ENCODE assay signal across 22 cellular contexts in the genomic region with DNA sequence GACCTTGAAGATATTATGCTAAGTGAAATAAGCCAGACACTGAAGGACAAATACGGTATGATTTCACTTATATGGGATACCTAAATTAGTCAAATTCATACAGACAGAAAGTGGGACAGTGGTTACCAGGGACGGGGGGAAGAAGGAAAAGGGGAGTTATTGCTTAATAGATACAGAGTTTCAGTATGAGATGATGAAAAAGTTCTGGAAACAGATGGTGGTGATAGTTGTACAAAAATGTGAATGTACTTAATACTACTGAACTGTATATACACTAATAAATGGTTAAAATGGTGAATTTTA.
DNase-seq lines count a peak whose midpoint lies in the region; ATAC-seq, FAIRE-seq and TF ChIP-seq lines count a peak whose summit lies in the region.
"Had no signal": no experiment of that assay in that cellular context is flagged by ENCODE, and none has a peak within 500 bp of the region (broad histone marks: within the 10 kb centered on the region; RNA-seq: fewer than 3 reads in every experiment).

No MANE protein-coding gene starts in this region.

- POLR2A ChIA-PET in GM12878 (lab: Charles Lee) = interaction anchor here (1.3 kb wide), 1 partner anchor 15 kb away, joined by 3 read pairs; no protein-coding TSS in a partner anchor

- FAIRE-seq in GM12878 (lab: Jason Lieb, UNC) = no peak
- FAIRE-seq: A549, D721Med, G401.6, GM12892, GM19239 had no signal

- no TSS peak for BruUV-seq in GM12878 (replicated peaks; lab: Mats Ljungman, UMichigan)

- no peak for TF ChIP-seq RAD21 in GM12878 (IDR thresholded peaks at IDR 0.05; ENCODE audit: insufficient read depth, low read depth, low read length)

- intact Hi-C loops in heart left ventricle (cut with DNase I) (loop anchor here in 4 of 10 donors (2.0 to 10.0 kb wide), 7 partner anchors 115 to 933 kb away; a partner anchor contains a TSS), Right ventricle myocardium superior (cut with DNase I) (no loop called here), left ventricle myocardium inferior (cut with micrococcal nuclease) (no loop called here), right cardiac atrium (cut with DNase I) (no loop called here), GM12878 (cut with micrococcal nuclease; ENCODE audit: unreplicated experiment) (no loop called here)

- SMC1A ChIA-PET in GM12878 (lab: Charles Lee; ENCODE audit: uncharacterized antibody, unreplicated experiment) = interaction anchor here (0.7 to 2.1 kb wide), 5 partner anchors 25 to 223 kb away, joined by 3 to 6 read pairs (median 5); no protein-coding TSS in a partner anchor

- H3K36me3 ChIP-seq in heart left ventricle (no peaks in the 10 kb centered on the region), left ventricle myocardium inferior (no peaks in the 10 kb centered on the region), OCI-LY3 (replicated peaks; ENCODE audit: low read depth, low read length) (no peaks in the 10 kb centered on the region), GM12878 (ENCODE audit: control insufficient read depth in 2 of 2, insufficient read depth in 2 of 2, low read length in 1 of 2) (no peaks in the 10 kb centered on the region)
- H3K36me3 ChIP-seq: BLaER1 treated with 17β-estradiol and CSF1 and Interleukin-3, amounts not matched to agents 10 nM and 100 nM had no signal

- no peak overlapping the region for H2AFZ ChIP-seq in OCI-LY3 (ENCODE audit: low read depth, low read length)
- H2AFZ ChIP-seq in GM12878 (ENCODE audit: control insufficient read depth, low read depth, low read length) = no peak overlapping the region

- H3K4me2 ChIP-seq in OCI-LY3 (ENCODE audit: low read length) (peak overlapping the region; percentile 12; the same call in 1 of the 2 replicates), GM12878 (ENCODE audit: control insufficient read depth, insufficient read depth) (no peak overlapping the region)
- H3K4me2 ChIP-seq: A549 had no signal

- no peak for TF ChIP-seq EP300 in GM12878 (IDR thresholded peaks at IDR 0.05; ENCODE audit: borderline replicate concordance in 1 of 2, control insufficient read depth in 1 of 2, low read depth in 2 of 2, low read length in 2 of 2)

- peak overlapping the region in 9 of 12 donors; percentile 17 to 83 (median 59) for H3K27ac ChIP-seq in heart left ventricle
- H3K27ac ChIP-seq in left ventricle myocardium inferior (replicated peaks) = peak overlapping the region; percentile 71
- no peak overlapping the region for H3K27ac ChIP-seq in right cardiac atrium (ENCODE audit: low read length)
- peak overlapping the region; percentile 19; the same call in 1 of the 2 replicates for H3K27ac ChIP-seq in OCI-LY3 (ENCODE audit: low read length)
- H3K27ac ChIP-seq in GM12878 (ENCODE audit: control insufficient read depth, insufficient read depth) = no peak overlapping the region
- H3K27ac ChIP-seq: 22Rv1; A549; BLaER1 treated with 17β-estradiol and CSF1 and Interleukin-3, amounts not matched to agents 10 nM and 100 nM; C4-2B had no signal

- no peak for ATAC-seq in heart left ventricle
- no peak for ATAC-seq in Right ventricle myocardium superior (ENCODE audit: poor library complexity)
- no peak for ATAC-seq in right cardiac atrium
- no peak; the same call in 2 of the 3 replicates for ATAC-seq in GM12878
- ATAC-seq: A549; CD8-positive, alpha-beta T cell had no signal

- TF ChIP-seq CTCF in heart left ventricle (IDR thresholded peaks at IDR 0.05) = no peak
- TF ChIP-seq CTCF in left ventricle myocardium inferior (IDR thresholded peaks at IDR 0.05; ENCODE audit: borderline replicate concordance) = no peak
- TF ChIP-seq CTCF in OCI-LY3 (IDR thresholded peaks at IDR 0.05; ENCODE audit: low read depth, low read length) = no peak
- TF ChIP-seq CTCF in GM12878 (IDR thresholded peaks at IDR 0.05 in 2 of 3, conservative IDR thresholded peaks at IDR 0.05 in 1 of 3; ENCODE audit: control insufficient read depth in 2 of 3, extremely low read depth in 1 of 3, insufficient read depth in 1 of 3, low read depth in 3 of 3, low read length in 3 of 3) = no peak

- H3K4me1 ChIP-seq in heart left ventricle (peaks cover 0 to 30% (median 5%) of the 10 kb centered on the region in 12 donors), left ventricle myocardium inferior (peaks cover 29% of the 10 kb centered on the region), right cardiac atrium (ENCODE audit: control insufficient read depth, insufficient read depth, low read length) (no peaks in the 10 kb centered on the region), OCI-LY3 (ENCODE audit: low read length) (peaks cover 21% of the 10 kb centered on the region), GM12878 (ENCODE audit: control insufficient read depth, insufficient read depth, low read length) (no peaks in the 10 kb centered on the region)
- H3K4me1 ChIP-seq: A549, Caco-2 had no signal

- DNase-seq in heart left ventricle (no peak), Right ventricle myocardium superior (no peak), left ventricle myocardium inferior (no peak), right cardiac atrium (no peak), GM12878 (ENCODE audit: low read depth, low spot score) (no peak), medulla oblongata (ENCODE audit: extremely low spot score) (no peak)
- DNase-seq: AML-193; Caco-2; Calu3; CD4-positive, alpha-beta T cell; CD8-positive, alpha-beta T cell; DMS79 treated with DMSO at 0.1 percent for 48 hours; GF-D8 had no signal

- in situ Hi-C loops in GM12878 (cut with MboI) = no loop called here

- no peak for TF ChIP-seq POLR2A in heart left ventricle (IDR thresholded peaks at IDR 0.05)
- TF ChIP-seq POLR2A in GM12878 (IDR thresholded peaks at IDR 0.05; ENCODE audit: low read depth, low read length) = no peak

- RAD21 ChIA-PET in GM12878 (lab: Charles Lee; ENCODE audit: unreplicated experiment) = no interaction called here

- H3K79me2 ChIP-seq in OCI-LY3 (ENCODE audit: low read length) = no peaks in the 10 kb centered on the region
- no peaks in the 10 kb centered on the region for H3K79me2 ChIP-seq in GM12878 (ENCODE audit: control insufficient read depth, insufficient read depth, low read length)

- H3K4me3 ChIP-seq in heart left ventricle (no peak overlapping the region), left ventricle myocardium inferior (no peak overlapping the region), right cardiac atrium (ENCODE audit: low read length) (no peak overlapping the region), OCI-LY3 (ENCODE audit: low read length) (no peak overlapping the region), GM12878 (no peak overlapping the region)
- H3K4me3 ChIP-seq: A549; BLaER1 treated with 17β-estradiol and CSF1 and Interleukin-3, amounts not matched to agents 10 nM and 100 nM had no signal

- H3K27me3 ChIP-seq in heart left ventricle (no peaks in the 10 kb centered on the region), left ventricle myocardium inferior (ENCODE audit: low read depth) (no peaks in the 10 kb centered on the region), right cardiac atrium (ENCODE audit: control insufficient read depth, insufficient read depth) (no peaks in the 10 kb centered on the region), OCI-LY3 (ENCODE audit: low read depth, low read length) (no peaks in the 10 kb centered on the region), GM12878 (replicated peaks in 1 of 2; ENCODE audit: control insufficient read depth in 2 of 2, insufficient read depth in 2 of 2, low read length in 1 of 2) (no peaks in the 10 kb centered on the region)
- H3K27me3 ChIP-seq: BLaER1 treated with 17β-estradiol and CSF1 and Interleukin-3, amounts not matched to agents 10 nM and 100 nM had no signal

- CTCF ChIA-PET in GM12878 (lab: Yijun Ruan, JAX) = no interaction called here

- no peaks in the 10 kb centered on the region for H4K20me1 ChIP-seq in OCI-LY3 (ENCODE audit: insufficient read depth, low read length)
- no peaks in the 10 kb centered on the region for H4K20me1 ChIP-seq in GM12878 (ENCODE audit: control insufficient read depth, insufficient read depth)
- H4K20me1 ChIP-seq: BLaER1 treated with 17β-estradiol and CSF1 and Interleukin-3, amounts not matched to agents 10 nM and 100 nM had no signal

- WGBS in heart left ventricle, 4 donors = 44 to 62% (median 45%) methylated on average over 2 of the region's 2 CpGs
- 56% methylated on average over 2 of the region's 2 CpGs for WGBS in right cardiac atrium
- WGBS in GM12878 (ENCODE audit: insufficient coverage, insufficient replicate concordance, low lambda C conversion rate, missing lambda C conversion rate) = 17% methylated on average over 2 of the region's 2 CpGs

- H3K9ac ChIP-seq in OCI-LY3 (ENCODE audit: low read length) (no peak overlapping the region), GM12878 (ENCODE audit: control insufficient read depth, insufficient read depth, low read length) (no peak overlapping the region)
- H3K9ac ChIP-seq: BLaER1 treated with 17β-estradiol and CSF1 and Interleukin-3, amounts not matched to agents 10 nM and 100 nM had no signal

- H3K9me3 ChIP-seq in heart left ventricle (peaks cover 0 to 14% (median 0%) of the 10 kb centered on the region in 12 donors), left ventricle myocardium inferior (replicated peaks) (peaks cover 11% of the 10 kb centered on the region), right cardiac atrium (ENCODE audit: control insufficient read depth, low read length) (no peaks in the 10 kb centered on the region), OCI-LY3 (ENCODE audit: insufficient read depth, low read length) (peaks cover 3% of the 10 kb centered on the region; the same call in 1 of the 2 replicates), GM12878 (replicated peaks; ENCODE audit: control insufficient read depth, insufficient read depth, low read length) (no peaks in the 10 kb centered on the region; the same call in 2 of the 3 replicates)
- H3K9me3 ChIP-seq: A549, Caco-2 had no signal

TF ChIP-seq in GM12878, 131 proteins besides CTCF, POLR2A, EP300 and RAD21 (continues in another document):
- TF ChIP-seq RFX5 (IDR thresholded peaks at IDR 0.05; ENCODE audit: low read depth, low read length) = no peak
- TF ChIP-seq NFIC (IDR thresholded peaks at IDR 0.05; ENCODE audit: low read depth, low read length) = peak; percentile 58; the same call in 1 of the 2 replicates
- TF ChIP-seq JUNB (IDR thresholded peaks at IDR 0.05) = peak; percentile 65
- no peak for TF ChIP-seq TARDBP (IDR thresholded peaks at IDR 0.05; ENCODE audit: borderline replicate concordance)
- 0 out of 4 replicates have a peak, but pooled peaks of 1 of the 2 experiments have one; percentile 2 for TF ChIP-seq IKZF2 (IDR thresholded peaks at IDR 0.05)
- TF ChIP-seq, protein P1, sequence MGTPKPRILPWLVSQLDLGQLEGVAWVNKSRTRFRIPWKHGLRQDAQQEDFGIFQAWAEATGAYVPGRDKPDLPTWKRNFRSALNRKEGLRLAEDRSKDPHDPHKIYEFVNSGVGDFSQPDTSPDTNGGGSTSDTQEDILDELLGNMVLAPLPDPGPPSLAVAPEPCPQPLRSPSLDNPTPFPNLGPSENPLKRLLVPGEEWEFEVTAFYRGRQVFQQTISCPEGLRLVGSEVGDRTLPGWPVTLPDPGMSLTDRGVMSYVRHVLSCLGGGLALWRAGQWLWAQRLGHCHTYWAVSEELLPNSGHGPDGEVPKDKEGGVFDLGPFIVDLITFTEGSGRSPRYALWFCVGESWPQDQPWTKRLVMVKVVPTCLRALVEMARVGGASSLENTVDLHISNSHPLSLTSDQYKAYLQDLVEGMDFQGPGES (IDR thresholded peaks at IDR 0.05) = no peak
- no peak for TF ChIP-seq ZNF622 (IDR thresholded peaks at IDR 0.05)

Comparison
In these comparisons a context has a peak if more than half of its experiments do, and no peak if none do; other contexts are left out.
1. H3K27ac ChIP-seq: peak in heart left ventricle (9 of 12), left ventricle myocardium inferior (single experiment) and OCI-LY3 (single experiment); none in right cardiac atrium (single experiment) and GM12878 (single experiment).